Comparison of ENCODE assay signal across 15 cellular contexts in genomic region chr3:182789371-182789770, GRCh38. TPM values are rescaled to one million over a fixed set of nuclear protein-coding genes. Genes with fewer than 3 reads are reported as not detected.
DNase-seq lines count a peak whose midpoint lies in the region; ATAC-seq and TF ChIP-seq lines count a peak whose summit lies in the region.
"Had no signal": no experiment of that assay in that cellular context is flagged by ENCODE, and none has a peak within 500 bp of the region (broad histone marks: within the 10 kb centered on the region; RNA-seq: fewer than 3 reads in every experiment).

No MANE protein-coding gene starts in this region.

- H3K27ac ChIP-seq in osteoblast (ENCODE audit: low read depth, low read length) = no peak overlapping the region
- H3K27ac ChIP-seq: A549 had no signal

- ATAC-seq in GM21825 (IDR thresholded peaks at IDR 0.05; ENCODE audit: unreplicated experiment) = peak; percentile 33
- ATAC-seq: A549 had no signal

- TF ChIP-seq CTCF in osteoblast (IDR thresholded peaks at IDR 0.05; ENCODE audit: extremely low read depth, low read depth, low read length) = no peak

- H3K36me3 ChIP-seq in osteoblast (ENCODE audit: insufficient read depth, low read length) = no peaks in the 10 kb centered on the region

- peaks cover 4% of the 10 kb centered on the region for H4K20me1 ChIP-seq in osteoblast (ENCODE audit: insufficient read depth, low read length)

- no peak overlapping the region for H2AFZ ChIP-seq in osteoblast (ENCODE audit: low read length)

- H3K4me1 ChIP-seq in osteoblast (ENCODE audit: insufficient read depth, low read length) = peaks cover 16% of the 10 kb centered on the region
- H3K4me1 ChIP-seq: A549 had no signal

- no peaks in the 10 kb centered on the region for H3K9me3 ChIP-seq in osteoblast (ENCODE audit: low read depth, low read length)
- H3K9me3 ChIP-seq: A549 had no signal

- no peak overlapping the region for H3K4me3 ChIP-seq in osteoblast (ENCODE audit: insufficient read depth, low read length)
- H3K4me3 ChIP-seq: A549 had no signal

- DNase-seq in SKM-1 treated with dmso at 0.1 percent for 144 hours (lab: John Stamatoyannopoulos, UW; ENCODE audit: unreplicated experiment) (peak; percentile 23), SKM-1 (lab: John Stamatoyannopoulos, UW; ENCODE audit: unreplicated experiment) (no peak), NAMALWA (ENCODE audit: low spot score) (peak; percentile 32), osteoblast (ENCODE audit: insufficient read length, low spot score, missing footprints) (no peak), KG1 (lab: John Stamatoyannopoulos, UW) (no peak), NCI-H2107 (lab: John Stamatoyannopoulos, UW) (no peak)
- no peak for DNase-seq in central memory CD4-positive, alpha-beta T cell
- DNase-seq: activated CD4-positive, alpha-beta memory T cell treated with anti-CD3 and anti-CD28 coated beads, Interleukin-2, amount 10 ng/mL, durations not matched to agents 7 days and 5 days; activated naive CD4-positive, alpha-beta T cell treated with anti-CD3 and anti-CD28 coated beads, Interleukin-2, amount 10 ng/mL, durations not matched to agents 7 days and 5 days; DMS79; NCI-H1417 treated with DMSO at 0.1 percent for 48 hours; NCI-H82; trophoblast cell had no signal

- H3K79me2 ChIP-seq in osteoblast (ENCODE audit: insufficient read depth, low read length) = peaks cover 10% of the 10 kb centered on the region

- H3K27me3 ChIP-seq in osteoblast (ENCODE audit: insufficient read depth, low read length) = peaks cover 6% of the 10 kb centered on the region

- H3K4me2 ChIP-seq in osteoblast (ENCODE audit: insufficient read depth, low read length) = peak overlapping the region; percentile 20
- H3K4me2 ChIP-seq: A549 had no signal

RNA-seq across cellular contexts. Expression of gene ATP11B, which starts 3.9 kb away (rescaled TPM):
- total RNA-seq in osteoblast = 71.3 and 76.0 TPM in 2 replicates

Comparison
In these comparisons a context has a peak if more than half of its experiments do, and no peak if none do; other contexts are left out.
1. DNase-seq: peak in SKM-1 treated with dmso at 0.1 percent for 144 hours (single experiment) and NAMALWA (single experiment); none in SKM-1 (single experiment), osteoblast (single experiment), KG1 (single experiment), NCI-H2107 (single experiment) and central memory CD4-positive, alpha-beta T cell (single experiment).